ENCODE assay signal across 28 cellular contexts in the genomic region with DNA sequence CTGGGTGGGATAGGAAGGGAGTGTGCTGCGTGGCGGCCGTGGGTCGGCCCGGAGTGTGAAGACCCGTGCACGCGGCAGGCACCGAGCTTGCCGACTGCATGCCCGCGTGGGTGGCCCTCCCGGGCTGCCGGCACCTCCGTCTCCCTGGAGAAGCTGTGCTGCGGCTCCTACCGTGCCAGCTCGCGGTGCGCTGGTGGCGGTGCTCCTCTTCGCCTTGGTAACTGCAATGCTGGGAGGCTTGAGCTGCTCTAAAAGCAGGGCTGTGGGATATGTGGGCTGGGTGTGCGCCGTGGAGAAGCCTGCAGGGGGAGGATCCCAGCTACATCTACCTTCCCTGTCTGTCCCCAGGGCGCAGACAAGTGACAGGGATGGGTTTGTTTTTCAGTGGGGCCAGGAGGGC. TPM values are rescaled to one million over a fixed set of nuclear protein-coding genes. Genes with fewer than 3 reads are reported as not detected.
"Had no signal": no experiment of that assay in that cellular context is flagged by ENCODE, and none has a peak within 500 bp of the region (broad histone marks: within the 10 kb centered on the region; RNA-seq: fewer than 3 reads in every experiment).

No MANE protein-coding gene starts in this region.

- H3K9me3 ChIP-seq: neutrophil, stomach, suprapubic skin, transverse colon, uterus had no signal

- ATAC-seq: activated CD8-positive, alpha-beta T cell treated with anti-CD3 and anti-CD28 coated beads, Interleukin-2, amount 10 ng/mL, durations not matched to agents 7 days and 5 days; effector memory CD8-positive, alpha-beta T cell; esophagus mucosa; left ventricle myocardium superior; natural killer cell treated with Interleukin-12 subunit alpha and Interleukin-12 subunit beta and Interleukin-15 and Interleukin-18, amount 100 ng/mL, for 72 hours; sciatic nerve; stimulated activated memory B cell treated with anti-CD40 and anti-IgM and Interleukin-4, amounts not matched to agents 10 μg/mL and 1 μg/mL and 100 μg/mL, for 72 hours had no signal

- H3K4me3 ChIP-seq: stomach, suprapubic skin, transverse colon, uterus had no signal

- H3K27ac ChIP-seq: neutrophil, stomach, suprapubic skin, transverse colon, uterus had no signal

- DNase-seq: activated CD4-positive, alpha-beta T cell treated with anti-CD3 and anti-CD28 coated beads for 1 hour; activated CD4-positive, alpha-beta T cell treated with anti-CD3 and anti-CD28 coated beads, Interleukin-2, amount 50 U/mL, for 1 hour; activated CD8-positive, alpha-beta T cell treated with anti-CD3 and anti-CD28 coated beads, Interleukin-2, amount 10 ng/mL, durations not matched to agents 7 days and 5 days; activated gamma-delta T cell; activated naive CD4-positive, alpha-beta T cell treated with anti-CD3 and anti-CD28 coated beads, Interleukin-2, amount 50 U/mL, for 16 hours; aorta; effector memory CD8-positive, alpha-beta T cell; foreskin melanocyte; glutamatergic neuron; left ventricle myocardium superior; midbrain; small intestine; stimulated activated CD4-positive, alpha-beta T cell treated with anti-CD3 and anti-CD28 coated beads, Interleukin-15, amount 100 ng/mL, for 24 hours; stomach; T-helper 9 cell; transverse colon; uterus had no signal

- H3K36me3 ChIP-seq: neutrophil, stomach, suprapubic skin, transverse colon, uterus had no signal

RNA-seq across cellular contexts. Expression of a gene that starts 2.4 kb away (rescaled TPM):
- total RNA-seq: activated CD8-positive, alpha-beta T cell treated with anti-CD3 and anti-CD28 coated beads, Interleukin-2, amount 10 ng/mL, durations not matched to agents 7 days and 5 days; endothelial cell of umbilical vein; natural killer cell treated with Interleukin-12 subunit alpha and Interleukin-12 subunit beta and Interleukin-15 and Interleukin-18, amount 100 ng/mL, for 72 hours; renal cortical epithelial cell; sciatic nerve; transverse colon had no signal

RNA-seq across cellular contexts. Expression of a gene that starts 18.0 kb away (rescaled TPM):
- total RNA-seq: activated CD8-positive, alpha-beta T cell treated with anti-CD3 and anti-CD28 coated beads, Interleukin-2, amount 10 ng/mL, durations not matched to agents 7 days and 5 days; activated T-helper 1 cell treated with anti-CD3 and anti-CD28 coated beads, Interleukin-12 subunit alpha, Interleukin-12 subunit beta, Interleukin-2, Interleukin-4 antibody, amounts not matched to agents 30 ng/mL and 10 ng/mL and 1 ng/mL, durations not matched to agents 14 hours and 24 hours and 36 hours; cardiac septum; dermis microvascular lymphatic vessel endothelial cell; endothelial cell of umbilical vein; esophagus mucosa; left ventricle myocardium superior; natural killer cell treated with Interleukin-12 subunit alpha and Interleukin-12 subunit beta and Interleukin-15 and Interleukin-18, amount 100 ng/mL, for 72 hours; renal cortical epithelial cell; suprapubic skin; transverse colon had no signal
